ENCODE assay signal across 8 cellular contexts in genomic region chr16:11781773-11782172, GRCh38. TPM values are rescaled to one million over a fixed set of nuclear protein-coding genes. Genes with fewer than 3 reads are reported as not detected.
A peak's percentile ranks its signal among the peaks of the same experiment; 100 is the strongest.
DNase-seq lines count a peak whose midpoint lies in the region; ATAC-seq and TF ChIP-seq lines count a peak whose summit lies in the region.

No MANE protein-coding gene starts in this region.

- H3K4me1 Mint-ChIP-seq in brain = peaks cover 39% of the 10 kb centered on the region

- H3K27ac Mint-ChIP-seq in brain = peak overlapping the region; percentile 70 to 97 (median 87)

- peaks cover 39% of the 10 kb centered on the region for H3K36me3 Mint-ChIP-seq in brain

- H3K9me3 Mint-ChIP-seq in brain = no peaks in the 10 kb centered on the region

- H3K4me3 Mint-ChIP-seq in brain = peak overlapping the region in 4 of 5 experiments; percentile 40 to 52 (median 45)

- no peaks in the 10 kb centered on the region for H3K27me3 Mint-ChIP-seq in brain

- no peak for ATAC-seq in left lobe of liver
- no peak for ATAC-seq in HG03159 (IDR thresholded peaks at IDR 0.05; ENCODE audit: unreplicated experiment)
- no peak for ATAC-seq in GM21423 (IDR thresholded peaks at IDR 0.05; ENCODE audit: unreplicated experiment)

- peak; percentile 20 for DNase-seq in COR-L47 (lab: John Stamatoyannopoulos, UW)
- peak; percentile 24 for DNase-seq in NCI-H2029 (lab: John Stamatoyannopoulos, UW)
- peak; percentile 65 for DNase-seq in midbrain (lab: John Stamatoyannopoulos, UW)
- DNase-seq in left lobe of liver (ENCODE audit: low spot score) = no peak
- DNase-seq in KG1 (lab: John Stamatoyannopoulos, UW) = no peak

- TF ChIP-seq CTCF in brain (conservative IDR thresholded peaks at IDR 0.05) = no peak

RNA-seq across cellular contexts. Expression of gene ZC3H7A, which starts 15.3 kb away (rescaled TPM):
- polyA plus RNA-seq in brain (ENCODE audit: insufficient read depth, low read depth, low replicate concordance) = 15.2 TPM
- 20.5 TPM for total RNA-seq in left lobe of liver

RNA-seq across cellular contexts. Expression of gene TXNDC11, which starts 39.1 kb away (rescaled TPM):
- polyA plus RNA-seq in brain (ENCODE audit: insufficient read depth, low read depth, low replicate concordance) = 19.8 TPM
- total RNA-seq in left lobe of liver = 49.1 TPM

Comparison
In these comparisons a context has a peak if more than half of its experiments do, and no peak if none do; other contexts are left out.
1. DNase-seq: peak in COR-L47 (single experiment), NCI-H2029 (single experiment) and midbrain (single experiment); none in left lobe of liver (single experiment) and KG1 (single experiment).